12 cellular contexts compared by ENCODE assay signal in genomic region chr10:97490592-97490991, GRCh38. TPM values are rescaled to one million over a fixed set of nuclear protein-coding genes. Genes with fewer than 3 reads are reported as not detected.
DNase-seq lines count a peak whose midpoint lies in the region; ATAC-seq and TF ChIP-seq lines count a peak whose summit lies in the region.
"Had no signal": no experiment of that assay in that cellular context is flagged by ENCODE, and none has a peak within 500 bp of the region (broad histone marks: within the 10 kb centered on the region; RNA-seq: fewer than 3 reads in every experiment).

No MANE protein-coding gene starts in this region.

- no peaks in the 10 kb centered on the region for H3K9me3 Mint-ChIP-seq in HFFc6
- no peaks in the 10 kb centered on the region for H3K9me3 Mint-ChIP-seq in activated T-helper 2 cell treated with anti-CD3 and anti-CD28 coated beads, Interferon-gamma antibody, Interleukin-2, Interleukin-4, amounts not matched to agents 10 μg/mL and 5 μg/mL and 100 μg/mL, durations not matched to agents 14 hours and 24 hours and 36 hours

- H3K27me3 ChIP-seq in right atrium auricular region: no peaks in the 10 kb centered on the region
- no peaks in the 10 kb centered on the region for H3K27me3 ChIP-seq in gastrocnemius medialis
- H3K27me3 ChIP-seq in hepatocyte: no peaks in the 10 kb centered on the region
- no peaks in the 10 kb centered on the region for H3K27me3 ChIP-seq in brain microvascular endothelial cell (replicated peaks)
- H3K27me3 ChIP-seq: adrenal gland, Peyer's patch had no signal

- peak overlapping the region; percentile 25; the same call in 1 of the 2 replicates for H3K27ac Mint-ChIP-seq in HFFc6
- peak overlapping the region; percentile 67 for H3K27ac Mint-ChIP-seq in activated T-helper 2 cell treated with anti-CD3 and anti-CD28 coated beads, Interferon-gamma antibody, Interleukin-2, Interleukin-4, amounts not matched to agents 10 μg/mL and 5 μg/mL and 100 μg/mL, durations not matched to agents 14 hours and 24 hours and 36 hours

- TF ChIP-seq CTCF in HFFc6 (IDR thresholded peaks at IDR 0.05): no peak
- no peak for TF ChIP-seq CTCF in right atrium auricular region (IDR thresholded peaks at IDR 0.05)
- no peak for TF ChIP-seq CTCF in gastrocnemius medialis (IDR thresholded peaks at IDR 0.05 in 4 of 5, conservative IDR thresholded peaks at IDR 0.05 in 1 of 5)
- no peak for TF ChIP-seq CTCF in hepatocyte (IDR thresholded peaks at IDR 0.05; ENCODE audit: poor library complexity)
- no peak for TF ChIP-seq CTCF in brain microvascular endothelial cell (IDR thresholded peaks at IDR 0.05; ENCODE audit: low read depth, low read length, missing control alignments)

- DNase-seq in HFFc6 (no peak), right atrium auricular region (ENCODE audit: low spot score) (peak; percentile 52), gastrocnemius medialis (peak; percentile 48 to 81), hepatocyte (ENCODE audit: low spot score) (no peak), brain microvascular endothelial cell (no peak)
- no peak for DNase-seq in activated T-helper 2 cell treated with anti-CD3 and anti-CD28 coated beads, Interferon-gamma antibody, Interleukin-2, Interleukin-4, amounts not matched to agents 10 μg/mL and 5 μg/mL and 100 μg/mL, durations not matched to agents 14 hours and 24 hours and 36 hours (ENCODE audit: low spot score)
- DNase-seq in central memory CD4-positive, alpha-beta T cell: no peak
- no peak for DNase-seq in activated naive CD4-positive, alpha-beta T cell treated with Interleukin-2 at 50 U/mL for 16 hours
- DNase-seq: MM.1S, Peyer's patch had no signal

- intact Hi-C loops in activated T-helper 2 cell treated with anti-CD3 and anti-CD28 coated beads, Interferon-gamma antibody, Interleukin-2, Interleukin-4, amounts not matched to agents 10 μg/mL and 5 μg/mL and 100 μg/mL, durations not matched to agents 14 hours and 24 hours and 36 hours (cut with micrococcal nuclease): no loop called here
- intact Hi-C loops in gastrocnemius medialis (cut with DNase I; ENCODE audit: low total_unique reads): no loop called here

- H3K36me3 ChIP-seq in right atrium auricular region (no peaks in the 10 kb centered on the region), gastrocnemius medialis (no peaks in the 10 kb centered on the region), hepatocyte (replicated peaks; ENCODE audit: insufficient read depth, low read depth) (no peaks in the 10 kb centered on the region), brain microvascular endothelial cell (replicated peaks) (peaks cover 2% of the 10 kb centered on the region)
- H3K36me3 ChIP-seq: Peyer's patch had no signal

- H3K27ac ChIP-seq in right atrium auricular region (peak overlapping the region; percentile 67 to 73), gastrocnemius medialis (peak overlapping the region; percentile 78 to 87 (median 84)), hepatocyte (no peak overlapping the region), brain microvascular endothelial cell (no peak overlapping the region)
- H3K27ac ChIP-seq: Peyer's patch had no signal

- no peaks in the 10 kb centered on the region for H3K9me3 ChIP-seq in right atrium auricular region
- no peaks in the 10 kb centered on the region for H3K9me3 ChIP-seq in gastrocnemius medialis
- H3K9me3 ChIP-seq in hepatocyte (ENCODE audit: low read depth): no peaks in the 10 kb centered on the region
- H3K9me3 ChIP-seq: adrenal gland, Peyer's patch had no signal

- H3K4me2 ChIP-seq in hepatocyte: no peak overlapping the region

- H3K27me3 Mint-ChIP-seq in HFFc6 (ENCODE audit: insufficient read depth): no peaks in the 10 kb centered on the region; the same call in 1 of the 2 replicates
- H3K27me3 Mint-ChIP-seq in activated T-helper 2 cell treated with anti-CD3 and anti-CD28 coated beads, Interferon-gamma antibody, Interleukin-2, Interleukin-4, amounts not matched to agents 10 μg/mL and 5 μg/mL and 100 μg/mL, durations not matched to agents 14 hours and 24 hours and 36 hours (ENCODE audit: low read depth): no peaks in the 10 kb centered on the region

- H3K4me1 Mint-ChIP-seq in HFFc6 (ENCODE audit: low read depth): peaks cover 41% of the 10 kb centered on the region
- H3K4me1 Mint-ChIP-seq in activated T-helper 2 cell treated with anti-CD3 and anti-CD28 coated beads, Interferon-gamma antibody, Interleukin-2, Interleukin-4, amounts not matched to agents 10 μg/mL and 5 μg/mL and 100 μg/mL, durations not matched to agents 14 hours and 24 hours and 36 hours (ENCODE audit: low read depth): peaks cover 27% of the 10 kb centered on the region

- peaks cover 0 to 55% of the 10 kb centered on the region in 2 donors for H3K4me1 ChIP-seq in right atrium auricular region
- H3K4me1 ChIP-seq in gastrocnemius medialis: peaks cover 54 to 57% of the 10 kb centered on the region in 2 donors
- peaks cover 4% of the 10 kb centered on the region for H3K4me1 ChIP-seq in hepatocyte (ENCODE audit: insufficient read depth)

- peaks cover 98% of the 10 kb centered on the region for H3K79me2 ChIP-seq in hepatocyte

- H3K4me3 ChIP-seq in right atrium auricular region: no peak overlapping the region
- H3K4me3 ChIP-seq in gastrocnemius medialis: no peak overlapping the region
- H3K4me3 ChIP-seq in hepatocyte: no peak overlapping the region
- no peak overlapping the region for H3K4me3 ChIP-seq in brain microvascular endothelial cell (ENCODE audit: low read depth, low read length)
- H3K4me3 ChIP-seq: adrenal gland, Peyer's patch had no signal

- no peaks in the 10 kb centered on the region for H3K9me2 ChIP-seq in hepatocyte (replicated peaks; ENCODE audit: insufficient read depth)

- ATAC-seq in gastrocnemius medialis: peak; percentile 99
- ATAC-seq: activated CD4-positive, CD25-positive, alpha-beta regulatory T cell treated with anti-CD3 and anti-CD28 coated beads, Interleukin-2, amount 50 U/mL, for 24 hours had no signal

- H3K36me3 Mint-ChIP-seq in HFFc6 (ENCODE audit: low read depth): peaks cover 4% of the 10 kb centered on the region
- peaks cover 24% of the 10 kb centered on the region for H3K36me3 Mint-ChIP-seq in activated T-helper 2 cell treated with anti-CD3 and anti-CD28 coated beads, Interferon-gamma antibody, Interleukin-2, Interleukin-4, amounts not matched to agents 10 μg/mL and 5 μg/mL and 100 μg/mL, durations not matched to agents 14 hours and 24 hours and 36 hours (ENCODE audit: low read depth)

- 96% methylated on average over 2 of the region's 2 CpGs for WGBS in hepatocyte (ENCODE audit: low lambda C conversion rate, missing lambda C conversion rate)

- no peak overlapping the region for H2AFZ ChIP-seq in hepatocyte

- no peak overlapping the region for H3K4me3 Mint-ChIP-seq in HFFc6
- H3K4me3 Mint-ChIP-seq in activated T-helper 2 cell treated with anti-CD3 and anti-CD28 coated beads, Interferon-gamma antibody, Interleukin-2, Interleukin-4, amounts not matched to agents 10 μg/mL and 5 μg/mL and 100 μg/mL, durations not matched to agents 14 hours and 24 hours and 36 hours (ENCODE audit: low read depth): no peak overlapping the region

- H4K20me1 ChIP-seq in hepatocyte (ENCODE audit: insufficient read depth, poor library complexity, severe bottlenecking): peaks cover 57% of the 10 kb centered on the region

- no peak for TF ChIP-seq POLR2A in gastrocnemius medialis (IDR thresholded peaks at IDR 0.05)

- in situ Hi-C loops in gastrocnemius medialis (cut with MboI; ENCODE audit: low sequenced_read_pairs in 4 of 4): no loop called here
- in situ Hi-C loops in brain microvascular endothelial cell (cut with HindIII; ENCODE audit: low pct_ligation_motif_present, low sequenced_read_pairs): no loop called here

RNA-seq across cellular contexts. Expression of gene MMS19, which starts 7.6 kb away (rescaled TPM):
- total RNA-seq in HFFc6 (2021; fragmentation: NEBNext Ultra II Directional; extraction: Animal tissue kit (Norgen Biotek cat#: 25700)): 10 to 100 TPM; 53.8 to 61.2 (median 56.3) TPM
- 106 and 108 TPM in 2 replicates for total RNA-seq in activated T-helper 2 cell treated with anti-CD3 and anti-CD28 coated beads, Interferon-gamma antibody, Interleukin-2, Interleukin-4, amounts not matched to agents 10 μg/mL and 5 μg/mL and 100 μg/mL, durations not matched to agents 14 hours and 24 hours and 36 hours
- total RNA-seq in right atrium auricular region (10 to 100 TPM; 48.0 to 51.8 TPM), gastrocnemius medialis (10 to 100 TPM; 56.1 to 70.0 (median 65.0) TPM), hepatocyte (68.6 and 73.6 TPM in 2 replicates)
- polyA plus RNA-seq in hepatocyte: 58.4 and 59.8 TPM in 2 replicates

RNA-seq across cellular contexts. Expression of gene UBTD1, which starts 8.1 kb away (rescaled TPM):
- 10 to 100 TPM; 31.3 to 42.1 (median 34.8) TPM for total RNA-seq in HFFc6 (2021; fragmentation: NEBNext Ultra II Directional; extraction: Animal tissue kit (Norgen Biotek cat#: 25700))
- total RNA-seq in activated T-helper 2 cell treated with anti-CD3 and anti-CD28 coated beads, Interferon-gamma antibody, Interleukin-2, Interleukin-4, amounts not matched to agents 10 μg/mL and 5 μg/mL and 100 μg/mL, durations not matched to agents 14 hours and 24 hours and 36 hours: 1.6 and 1.8 TPM in 2 replicates
- total RNA-seq in right atrium auricular region (10 to 100 TPM; 26.7 to 30.7 TPM), gastrocnemius medialis (10 to 100 TPM; 13.7 to 40.0 (median 23.3) TPM), hepatocyte (12.8 and 20.6 TPM in 2 replicates)
- polyA plus RNA-seq in hepatocyte: 37.0 and 37.1 TPM in 2 replicates

RNA-seq across cellular contexts. Expression of gene ZDHHC16, which starts 44.6 kb away (rescaled TPM):
- total RNA-seq in HFFc6 (2021; fragmentation: NEBNext Ultra II Directional; extraction: Animal tissue kit (Norgen Biotek cat#: 25700)): 10 to 100 TPM; 60.7 to 64.9 (median 63.1) TPM
- total RNA-seq in activated T-helper 2 cell treated with anti-CD3 and anti-CD28 coated beads, Interferon-gamma antibody, Interleukin-2, Interleukin-4, amounts not matched to agents 10 μg/mL and 5 μg/mL and 100 μg/mL, durations not matched to agents 14 hours and 24 hours and 36 hours: 41.4 and 52.9 TPM in 2 replicates
- 10 to 100 TPM; 28.2 to 39.0 TPM for total RNA-seq in right atrium auricular region
- 10 to 100 TPM; 25.0 to 34.5 (median 31.6) TPM for total RNA-seq in gastrocnemius medialis
- 54.4 and 57.0 TPM in 2 replicates for total RNA-seq in hepatocyte
- polyA plus RNA-seq in hepatocyte: 81.9 and 86.8 TPM in 2 replicates

RNA-seq across cellular contexts. Expression of gene EXOSC1, which starts 44.8 kb away (rescaled TPM):
- total RNA-seq in HFFc6 (2021; fragmentation: NEBNext Ultra II Directional; extraction: Animal tissue kit (Norgen Biotek cat#: 25700)): 10 to 100 TPM; 36.2 to 42.8 (median 39.9) TPM
- 49.9 and 53.4 TPM in 2 replicates for total RNA-seq in activated T-helper 2 cell treated with anti-CD3 and anti-CD28 coated beads, Interferon-gamma antibody, Interleukin-2, Interleukin-4, amounts not matched to agents 10 μg/mL and 5 μg/mL and 100 μg/mL, durations not matched to agents 14 hours and 24 hours and 36 hours
- total RNA-seq in right atrium auricular region: 10 to 100 TPM; 16.0 to 17.5 TPM
- 10 to 100 TPM; 18.6 to 34.5 (median 26.8) TPM for total RNA-seq in gastrocnemius medialis
- total RNA-seq in hepatocyte: 34.7 and 40.0 TPM in 2 replicates
- polyA plus RNA-seq in hepatocyte: 39.1 and 51.7 TPM in 2 replicates

Comparison
In these comparisons a context has a peak if more than half of its experiments do, and no peak if none do; other contexts are left out.
1. DNase-seq: peak in right atrium auricular region (single experiment) and gastrocnemius medialis (2 of 2); none in HFFc6 (single experiment), activated T-helper 2 cell treated with anti-CD3 and anti-CD28 coated beads, Interferon-gamma antibody, Interleukin-2, Interleukin-4, amounts not matched to agents 10 μg/mL and 5 μg/mL and 100 μg/mL, durations not matched to agents 14 hours and 24 hours and 36 hours (single experiment), hepatocyte (single experiment), central memory CD4-positive, alpha-beta T cell (single experiment), activated naive CD4-positive, alpha-beta T cell treated with Interleukin-2 at 50 U/mL for 16 hours (single experiment) and brain microvascular endothelial cell (single experiment).
2. H3K27ac ChIP-seq: peak in right atrium auricular region (2 of 2) and gastrocnemius medialis (4 of 4); none in hepatocyte (single experiment) and brain microvascular endothelial cell (single experiment).